ENCODE assay signal across 29 cellular contexts in genomic region chr7:18123508-18124239, GRCh38.
"Had no signal": no experiment of that assay in that cellular context is flagged by ENCODE, and none has a peak within 500 bp of the region (broad histone marks: within the 10 kb centered on the region; RNA-seq: fewer than 3 reads in every experiment).

No MANE protein-coding gene starts in this region.

- H3K4me1 ChIP-seq: gastrocnemius medialis, psoas muscle, uterus had no signal

- H3K36me3 ChIP-seq: gastrocnemius medialis, pancreas, sigmoid colon, thoracic aorta, uterus had no signal

- H3K4me3 ChIP-seq: gastrocnemius medialis, hepatocyte, pancreas, psoas muscle, sigmoid colon, thoracic aorta, uterus had no signal

- H3K27me3 Mint-ChIP-seq: activated naive CD8-positive, alpha-beta T cell treated with anti-CD3 and anti-CD28 coated beads, Interleukin-2, amount 50 U/mL, for 24 hours; central memory CD8-positive, alpha-beta T cell; dendritic cell treated with granulocyte-macrophage colony-stimulating factor and Interleukin-4, amounts not matched to agents 40 ng/mL and 50 ng/mL, for 4 days; stimulated activated naive CD8-positive, alpha-beta T cell treated with anti-CD3 and anti-CD28 coated beads, Interleukin-15, Interleukin-2, amounts not matched to agents 100 ng/mL and 50 ng/mL, for 24 hours had no signal

- H2AFZ ChIP-seq: hepatocyte had no signal

- H3K9me3 Mint-ChIP-seq: activated CD4-positive, alpha-beta memory T cell treated with anti-CD3 and anti-CD28 coated beads for 36 hours; activated naive CD4-positive, alpha-beta T cell treated with anti-CD3 and anti-CD28 coated beads, Interleukin-2, amount 50 U/mL, for 24 hours; activated naive CD8-positive, alpha-beta T cell treated with anti-CD3 and anti-CD28 coated beads, Interleukin-2, amount 50 U/mL, for 24 hours; activated T-cell treated with anti-CD3 and anti-CD28 coated beads, Interleukin-2, amount 50 U/mL, for 4 hours; activated T-helper 2 cell treated with anti-CD3 and anti-CD28 coated beads, Interferon-gamma antibody, Interleukin-2, Interleukin-4, amounts not matched to agents 10 μg/mL and 5 μg/mL and 100 μg/mL, durations not matched to agents 14 hours and 24 hours and 36 hours; central memory CD8-positive, alpha-beta T cell; dendritic cell treated with granulocyte-macrophage colony-stimulating factor and Interleukin-4, amounts not matched to agents 40 ng/mL and 50 ng/mL, for 4 days; naive thymus-derived CD4-positive, alpha-beta T cell; stimulated activated effector memory CD8-positive, alpha-beta T cell treated with anti-CD3 and anti-CD28 coated beads, Interleukin-12 subunit alpha, Interleukin-12 subunit beta, amount 100 ng/mL, for 72 hours; stimulated activated naive CD8-positive, alpha-beta T cell treated with anti-CD3 and anti-CD28 coated beads, Interleukin-15, Interleukin-2, amounts not matched to agents 100 ng/mL and 50 ng/mL, for 24 hours had no signal

- H3K4me1 Mint-ChIP-seq: activated naive CD4-positive, alpha-beta T cell treated with anti-CD3 and anti-CD28 coated beads, Interleukin-2, amount 50 U/mL, for 24 hours; activated naive CD8-positive, alpha-beta T cell treated with anti-CD3 and anti-CD28 coated beads, Interleukin-2, amount 50 U/mL, for 24 hours; central memory CD8-positive, alpha-beta T cell; naive thymus-derived CD4-positive, alpha-beta T cell; stimulated activated effector memory CD8-positive, alpha-beta T cell treated with anti-CD3 and anti-CD28 coated beads, Interleukin-12 subunit alpha, Interleukin-12 subunit beta, amount 100 ng/mL, for 72 hours had no signal

- H3K4me3 Mint-ChIP-seq: activated CD4-positive, alpha-beta memory T cell treated with anti-CD3 and anti-CD28 coated beads for 36 hours; activated naive CD4-positive, alpha-beta T cell treated with anti-CD3 and anti-CD28 coated beads, Interleukin-2, amount 50 U/mL, for 24 hours; activated naive CD8-positive, alpha-beta T cell treated with anti-CD3 and anti-CD28 coated beads, Interleukin-2, amount 50 U/mL, for 24 hours; activated T-cell treated with anti-CD3 and anti-CD28 coated beads, Interleukin-2, amount 50 U/mL, for 4 hours; central memory CD8-positive, alpha-beta T cell; dendritic cell treated with granulocyte-macrophage colony-stimulating factor and Interleukin-4, amounts not matched to agents 40 ng/mL and 50 ng/mL, for 4 days; naive thymus-derived CD4-positive, alpha-beta T cell; stimulated activated effector memory CD8-positive, alpha-beta T cell treated with anti-CD3 and anti-CD28 coated beads, Interleukin-12 subunit alpha, Interleukin-12 subunit beta, amount 100 ng/mL, for 72 hours; stimulated activated naive CD8-positive, alpha-beta T cell treated with anti-CD3 and anti-CD28 coated beads, Interleukin-15, Interleukin-2, amounts not matched to agents 100 ng/mL and 50 ng/mL, for 24 hours had no signal

- DNase-seq: activated CD4-positive, alpha-beta memory T cell treated with anti-CD3 and anti-CD28 coated beads for 36 hours; activated CD4-positive, alpha-beta T cell treated with anti-CD3 and anti-CD28 coated beads for 48 hours; activated CD8-positive, alpha-beta memory T cell treated with anti-CD3 and anti-CD28 coated beads, Interleukin-2, amount 50 U/mL, for 48 hours; activated naive CD8-positive, alpha-beta T cell treated with anti-CD3 and anti-CD28 coated beads, Interleukin-2, amount 50 U/mL, for 24 hours; activated T-cell treated with anti-CD3 and anti-CD28 coated beads, Interleukin-2, amount 50 U/mL, for 4 hours; amygdala; gastrocnemius medialis; islet precursor cell; left cardiac atrium; left ventricle myocardium superior; midbrain; naive thymus-derived CD4-positive, alpha-beta T cell; pancreas; psoas muscle; sigmoid colon; small intestine; stimulated activated CD4-positive, alpha-beta T cell treated with anti-CD3 and anti-CD28 coated beads, Interleukin-4, amount 100 ng/mL, for 24 hours; trophoblast cell; uterus had no signal

- H3K9me3 ChIP-seq: gastrocnemius medialis, pancreas, psoas muscle, sigmoid colon, thoracic aorta, uterus had no signal

- H3K27ac Mint-ChIP-seq: activated CD4-positive, alpha-beta memory T cell treated with anti-CD3 and anti-CD28 coated beads for 36 hours; activated naive CD4-positive, alpha-beta T cell treated with anti-CD3 and anti-CD28 coated beads, Interleukin-2, amount 50 U/mL, for 24 hours; activated naive CD8-positive, alpha-beta T cell treated with anti-CD3 and anti-CD28 coated beads, Interleukin-2, amount 50 U/mL, for 24 hours; activated T-helper 2 cell treated with anti-CD3 and anti-CD28 coated beads, Interferon-gamma antibody, Interleukin-2, Interleukin-4, amounts not matched to agents 10 μg/mL and 5 μg/mL and 100 μg/mL, durations not matched to agents 14 hours and 24 hours and 36 hours; dendritic cell treated with granulocyte-macrophage colony-stimulating factor and Interleukin-4, amounts not matched to agents 40 ng/mL and 50 ng/mL, for 4 days; naive thymus-derived CD4-positive, alpha-beta T cell; stimulated activated effector memory CD8-positive, alpha-beta T cell treated with anti-CD3 and anti-CD28 coated beads, Interleukin-12 subunit alpha, Interleukin-12 subunit beta, amount 100 ng/mL, for 72 hours; stimulated activated naive CD8-positive, alpha-beta T cell treated with anti-CD3 and anti-CD28 coated beads, Interleukin-15, Interleukin-2, amounts not matched to agents 100 ng/mL and 50 ng/mL, for 24 hours had no signal

- H3K27me3 ChIP-seq: gastrocnemius medialis, hepatocyte, pancreas, sigmoid colon, uterus had no signal

- H3K27ac ChIP-seq: epithelial cell of prostate, gastrocnemius medialis, hepatocyte, pancreas, psoas muscle, sigmoid colon, thoracic aorta, uterus had no signal

- H3K4me2 ChIP-seq: hepatocyte had no signal

- H3K36me3 Mint-ChIP-seq: activated CD4-positive, alpha-beta memory T cell treated with anti-CD3 and anti-CD28 coated beads for 36 hours; activated naive CD4-positive, alpha-beta T cell treated with anti-CD3 and anti-CD28 coated beads, Interleukin-2, amount 50 U/mL, for 24 hours; naive thymus-derived CD4-positive, alpha-beta T cell; stimulated activated effector memory CD8-positive, alpha-beta T cell treated with anti-CD3 and anti-CD28 coated beads, Interleukin-12 subunit alpha, Interleukin-12 subunit beta, amount 100 ng/mL, for 72 hours had no signal

- FAIRE-seq: pancreas, small intestine had no signal

- H3K79me2 ChIP-seq: hepatocyte had no signal

- ATAC-seq: activated CD4-positive, CD25-positive, alpha-beta regulatory T cell treated with anti-CD3 and anti-CD28 coated beads, Interleukin-2, amount 50 U/mL, for 24 hours; activated naive CD8-positive, alpha-beta T cell treated with anti-CD3 and anti-CD28 coated beads, Interleukin-2, amount 50 U/mL, for 24 hours; activated T-cell treated with anti-CD3 and anti-CD28 coated beads, Interleukin-2, amount 50 U/mL, for 4 hours; gastrocnemius medialis; left cardiac atrium; left ventricle myocardium superior; naive thymus-derived CD4-positive, alpha-beta T cell; pancreas; psoas muscle; stimulated activated effector memory CD8-positive, alpha-beta T cell treated with anti-CD3 and anti-CD28 coated beads, Interleukin-12 subunit alpha, Interleukin-12 subunit beta, amount 100 ng/mL, for 72 hours had no signal
